20 cellular contexts compared by ENCODE assay signal in the genomic region with DNA sequence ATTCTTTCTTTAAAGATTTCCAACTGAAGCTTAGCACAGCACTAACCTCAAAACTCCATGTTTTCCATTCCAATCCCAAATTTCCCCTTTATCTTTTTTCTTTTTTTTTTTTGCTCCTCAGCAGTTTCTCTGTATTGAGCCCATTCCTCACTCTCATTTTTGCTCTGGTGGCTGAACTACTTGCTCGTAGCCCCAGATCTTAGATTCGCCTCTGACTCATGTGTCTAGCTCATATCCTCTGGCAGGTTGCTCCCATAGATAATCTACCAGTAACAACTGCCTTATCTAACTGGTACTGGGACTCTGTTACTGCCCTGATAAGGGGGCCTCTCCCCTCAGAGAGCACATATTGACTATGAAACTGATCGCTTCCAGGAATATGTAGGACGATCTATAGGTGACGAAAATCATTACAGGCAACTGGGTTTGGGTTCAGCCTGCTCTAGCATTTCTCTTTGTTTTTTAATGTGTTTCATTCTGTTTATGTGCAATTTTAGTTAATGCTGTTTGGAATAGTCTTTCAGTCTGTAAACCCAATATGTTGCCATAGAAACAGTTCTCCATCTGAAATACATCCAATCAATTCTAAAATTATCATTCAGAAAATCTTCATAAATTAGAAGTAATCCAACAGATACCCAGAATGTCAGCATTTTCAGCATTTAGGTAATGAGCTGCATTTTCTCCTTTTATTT. TPM values are rescaled to one million over a fixed set of nuclear protein-coding genes. Genes with fewer than 3 reads are reported as not detected.
"Had no signal": no experiment of that assay in that cellular context is flagged by ENCODE, and none has a peak within 500 bp of the region (broad histone marks: within the 10 kb centered on the region; RNA-seq: fewer than 3 reads in every experiment).

No MANE protein-coding gene starts in this region.

- H3K27ac Mint-ChIP-seq: activated CD4-positive, alpha-beta T cell treated with anti-CD3 and anti-CD28 coated beads, Interleukin-2, amount 10 ng/mL, durations not matched to agents 7 days and 5 days; activated naive CD4-positive, alpha-beta T cell treated with anti-CD3 and anti-CD28 coated beads for 36 hours; endodermal cell; memory B cell; naive thymus-derived CD8-positive, alpha-beta T cell; stimulated activated naive B cell treated with anti-CD40 and anti-IgM and Interleukin-4, amounts not matched to agents 10 μg/mL and 1 μg/mL and 100 μg/mL, for 72 hours had no signal

- H3K9me3 ChIP-seq: body of pancreas, neutrophil, sigmoid colon had no signal

- H3K27ac ChIP-seq: body of pancreas, dorsolateral prefrontal cortex, epithelial cell of prostate, foreskin keratinocyte, neutrophil, parathyroid adenoma, sigmoid colon had no signal

- ATAC-seq: activated T-cell treated with anti-CD3 and anti-CD28 coated beads, Interleukin-2, amount 50 U/mL, for 4 hours; body of pancreas; foreskin keratinocyte; naive thymus-derived CD8-positive, alpha-beta T cell; stimulated activated naive B cell treated with anti-CD40 and anti-IgM and Interleukin-4, amounts not matched to agents 10 μg/mL and 1 μg/mL and 100 μg/mL, for 72 hours had no signal

- H3K36me3 ChIP-seq: neutrophil, sigmoid colon had no signal

- H3K4me1 Mint-ChIP-seq: activated CD4-positive, alpha-beta T cell treated with anti-CD3 and anti-CD28 coated beads, Interleukin-2, amount 10 ng/mL, durations not matched to agents 7 days and 5 days; memory B cell; naive thymus-derived CD8-positive, alpha-beta T cell; stimulated activated naive B cell treated with anti-CD40 and anti-IgM and Interleukin-4, amounts not matched to agents 10 μg/mL and 1 μg/mL and 100 μg/mL, for 72 hours had no signal

- H3K4me1 ChIP-seq: body of pancreas, foreskin keratinocyte, parathyroid adenoma, sigmoid colon had no signal

- H3K27me3 ChIP-seq: body of pancreas, dorsolateral prefrontal cortex, neutrophil, sigmoid colon had no signal

- H3K9me3 Mint-ChIP-seq: activated CD4-positive, alpha-beta T cell treated with anti-CD3 and anti-CD28 coated beads, Interleukin-2, amount 10 ng/mL, durations not matched to agents 7 days and 5 days; activated naive CD4-positive, alpha-beta T cell treated with anti-CD3 and anti-CD28 coated beads for 36 hours had no signal

- H3K4me3 ChIP-seq: body of pancreas, dorsolateral prefrontal cortex, sigmoid colon had no signal

- DNase-seq: activated CD4-positive, alpha-beta T cell treated with anti-CD3 and anti-CD28 coated beads, Interleukin-2, amount 10 ng/mL, durations not matched to agents 7 days and 5 days; activated CD4-positive, CD25-positive, alpha-beta regulatory T cell; activated CD8-positive, alpha-beta memory T cell treated with anti-CD3 and anti-CD28 coated beads, Interleukin-2, amount 50 U/mL, for 4 hours; activated naive CD4-positive, alpha-beta T cell treated with anti-CD3 and anti-CD28 coated beads for 36 hours; activated T-cell treated with anti-CD3 and anti-CD28 coated beads, Interleukin-2, amount 50 U/mL, for 4 hours; body of pancreas; central memory CD4-positive, alpha-beta T cell; dorsolateral prefrontal cortex; endodermal cell; foreskin keratinocyte; kidney glomerular epithelial cell; naive thymus-derived CD8-positive, alpha-beta T cell; sigmoid colon; stimulated activated naive B cell treated with anti-CD40 and anti-IgM and Interleukin-4, amounts not matched to agents 10 μg/mL and 1 μg/mL and 100 μg/mL, for 72 hours had no signal

- H3K4me3 Mint-ChIP-seq: activated CD4-positive, alpha-beta T cell treated with anti-CD3 and anti-CD28 coated beads, Interleukin-2, amount 10 ng/mL, durations not matched to agents 7 days and 5 days; activated naive CD4-positive, alpha-beta T cell treated with anti-CD3 and anti-CD28 coated beads for 36 hours; activated T-cell treated with anti-CD3 and anti-CD28 coated beads, Interleukin-2, amount 50 U/mL, for 4 hours; endodermal cell; memory B cell; naive thymus-derived CD8-positive, alpha-beta T cell; stimulated activated naive B cell treated with anti-CD40 and anti-IgM and Interleukin-4, amounts not matched to agents 10 μg/mL and 1 μg/mL and 100 μg/mL, for 72 hours had no signal

- H3K36me3 Mint-ChIP-seq: memory B cell; stimulated activated naive B cell treated with anti-CD40 and anti-IgM and Interleukin-4, amounts not matched to agents 10 μg/mL and 1 μg/mL and 100 μg/mL, for 72 hours had no signal

RNA-seq across cellular contexts. Expression of gene COL9A1, which starts 34.6 kb away (rescaled TPM):
- total RNA-seq: activated CD4-positive, alpha-beta T cell treated with anti-CD3 and anti-CD28 coated beads, Interleukin-2, amount 10 ng/mL, durations not matched to agents 7 days and 5 days; activated naive CD4-positive, alpha-beta T cell treated with anti-CD3 and anti-CD28 coated beads for 36 hours; activated T-cell treated with anti-CD3 and anti-CD28 coated beads, Interleukin-2, amount 50 U/mL, for 4 hours; fibroblast of lung; foreskin keratinocyte; naive thymus-derived CD8-positive, alpha-beta T cell; T-helper 2 cell treated with Interferon-gamma antibody and Interleukin-4, amounts not matched to agents 100 ng/mL and 5 ng/mL, for 36 hours had no signal
- polyA plus RNA-seq: fibroblast of lung; foreskin keratinocyte; naive thymus-derived CD8-positive, alpha-beta T cell had no signal
